11 cellular contexts compared by ENCODE assay signal in genomic region chr2:97931118-97931850, GRCh38.
DNase-seq lines count a peak whose midpoint lies in the region; ATAC-seq and TF ChIP-seq lines count a peak whose summit lies in the region.
"Had no signal": no experiment of that assay in that cellular context is flagged by ENCODE, and none has a peak within 500 bp of the region (broad histone marks: within the 10 kb centered on the region; RNA-seq: fewer than 3 reads in every experiment).

No MANE protein-coding gene starts in this region.

- no peaks in the 10 kb centered on the region for H3K27me3 ChIP-seq in stomach

- no peak overlapping the region for H3K4me3 Mint-ChIP-seq in progenitor cell of endocrine pancreas (ENCODE audit: low read depth)
- H3K4me3 Mint-ChIP-seq in activated T-helper 1 cell treated with anti-CD3 and anti-CD28 coated beads, Interleukin-12 subunit alpha, Interleukin-12 subunit beta, Interleukin-2, Interleukin-4 antibody, amounts not matched to agents 30 ng/mL and 10 ng/mL and 1 ng/mL, durations not matched to agents 14 hours and 24 hours and 36 hours, result no peak overlapping the region
- H3K4me3 Mint-ChIP-seq: nephron progenitor cell had no signal

- peak overlapping the region in 1 of 5 donors; percentile 28 for H3K27ac ChIP-seq in stomach

- H3K36me3 ChIP-seq in stomach, result no peaks in the 10 kb centered on the region

- H3K4me1 ChIP-seq in stomach, result peaks cover 15 to 68% (median 44%) of the 10 kb centered on the region in 4 donors

- no peak for TF ChIP-seq CTCF in progenitor cell of endocrine pancreas (IDR thresholded peaks at IDR 0.05; ENCODE audit: unreplicated experiment)
- no peak for TF ChIP-seq CTCF in stomach (IDR thresholded peaks at IDR 0.05)

- ATAC-seq in GM18520 (IDR thresholded peaks at IDR 0.05; ENCODE audit: unreplicated experiment) (peak; percentile 55), HG03095 (IDR thresholded peaks at IDR 0.05; ENCODE audit: unreplicated experiment) (peak; percentile 41)
- ATAC-seq: stimulated activated naive CD8-positive, alpha-beta T cell treated with anti-CD3 and anti-CD28 coated beads, Interleukin-15, Interleukin-2, amounts not matched to agents 100 U/mL and 50 U/mL, for 24 hours had no signal

- DNase-seq in SIG-M5 (lab: John Stamatoyannopoulos, UW) (peak; percentile 58), progenitor cell of endocrine pancreas (ENCODE audit: low spot score, unreplicated experiment) (no peak), activated T-cell treated with anti-CD3 and anti-CD28 coated beads for 4 hours (no peak), HCEC 1CT (no peak), stomach (no peak)
- DNase-seq in activated T-helper 1 cell treated with anti-CD3 and anti-CD28 coated beads, Interleukin-12 subunit alpha, Interleukin-12 subunit beta, Interleukin-2, Interleukin-4 antibody, amounts not matched to agents 30 ng/mL and 10 ng/mL and 1 ng/mL, durations not matched to agents 14 hours and 24 hours and 36 hours (ENCODE audit: low spot score), result no peak
- DNase-seq: nephron progenitor cell; stimulated activated naive CD8-positive, alpha-beta T cell treated with anti-CD3 and anti-CD28 coated beads, Interleukin-15, Interleukin-2, amounts not matched to agents 100 U/mL and 50 U/mL, for 24 hours; T-helper 1 cell had no signal

- H3K4me1 Mint-ChIP-seq in progenitor cell of endocrine pancreas (ENCODE audit: low read depth), result peaks cover 59% of the 10 kb centered on the region
- peaks cover 13% of the 10 kb centered on the region for H3K4me1 Mint-ChIP-seq in activated T-helper 1 cell treated with anti-CD3 and anti-CD28 coated beads, Interleukin-12 subunit alpha, Interleukin-12 subunit beta, Interleukin-2, Interleukin-4 antibody, amounts not matched to agents 30 ng/mL and 10 ng/mL and 1 ng/mL, durations not matched to agents 14 hours and 24 hours and 36 hours (ENCODE audit: low read depth)

- 34 to 51% (median 38%) methylated on average over 3 of the region's 3 CpGs for WGBS in stomach, 5 donors

- H3K27me3 Mint-ChIP-seq in progenitor cell of endocrine pancreas, result no peaks in the 10 kb centered on the region
- H3K27me3 Mint-ChIP-seq in activated T-helper 1 cell treated with anti-CD3 and anti-CD28 coated beads, Interleukin-12 subunit alpha, Interleukin-12 subunit beta, Interleukin-2, Interleukin-4 antibody, amounts not matched to agents 30 ng/mL and 10 ng/mL and 1 ng/mL, durations not matched to agents 14 hours and 24 hours and 36 hours (ENCODE audit: insufficient read depth), result no peaks in the 10 kb centered on the region

- peaks cover 4% of the 10 kb centered on the region for H3K9me3 Mint-ChIP-seq in progenitor cell of endocrine pancreas (ENCODE audit: low read depth)
- H3K9me3 Mint-ChIP-seq in activated T-helper 1 cell treated with anti-CD3 and anti-CD28 coated beads, Interleukin-12 subunit alpha, Interleukin-12 subunit beta, Interleukin-2, Interleukin-4 antibody, amounts not matched to agents 30 ng/mL and 10 ng/mL and 1 ng/mL, durations not matched to agents 14 hours and 24 hours and 36 hours, result no peaks in the 10 kb centered on the region

- no peak overlapping the region for H3K4me3 ChIP-seq in stomach

- H3K36me3 Mint-ChIP-seq in progenitor cell of endocrine pancreas (ENCODE audit: insufficient read depth), result peaks cover 6% of the 10 kb centered on the region
- H3K36me3 Mint-ChIP-seq in activated T-helper 1 cell treated with anti-CD3 and anti-CD28 coated beads, Interleukin-12 subunit alpha, Interleukin-12 subunit beta, Interleukin-2, Interleukin-4 antibody, amounts not matched to agents 30 ng/mL and 10 ng/mL and 1 ng/mL, durations not matched to agents 14 hours and 24 hours and 36 hours (ENCODE audit: low read depth), result peaks cover 6% of the 10 kb centered on the region

- intact Hi-C loops in activated T-helper 1 cell treated with anti-CD3 and anti-CD28 coated beads, Interleukin-12 subunit alpha, Interleukin-12 subunit beta, Interleukin-2, Interleukin-4 antibody, amounts not matched to agents 30 ng/mL and 10 ng/mL and 1 ng/mL, durations not matched to agents 14 hours and 24 hours and 36 hours (cut with micrococcal nuclease), result no loop called here
- intact Hi-C loops in stomach (cut with DNase I; ENCODE audit: low total_unique reads), result no loop called here

- peak overlapping the region; percentile 58 for H3K27ac Mint-ChIP-seq in progenitor cell of endocrine pancreas
- H3K27ac Mint-ChIP-seq in activated T-helper 1 cell treated with anti-CD3 and anti-CD28 coated beads, Interleukin-12 subunit alpha, Interleukin-12 subunit beta, Interleukin-2, Interleukin-4 antibody, amounts not matched to agents 30 ng/mL and 10 ng/mL and 1 ng/mL, durations not matched to agents 14 hours and 24 hours and 36 hours, result no peak overlapping the region
- H3K27ac Mint-ChIP-seq: nephron progenitor cell had no signal

- TF ChIP-seq EP300 in stomach (IDR thresholded peaks at IDR 0.05), result no peak

- no peak for TF ChIP-seq POLR2A in stomach (IDR thresholded peaks at IDR 0.05)

- no peaks in the 10 kb centered on the region for H3K9me3 ChIP-seq in stomach
